In genomic region chr17:58046230-58047094, GRCh38 we compare ENCODE assay signal across 18 cellular contexts. TPM values are rescaled to one million over a fixed set of nuclear protein-coding genes. Genes with fewer than 3 reads are reported as not detected.
DNase-seq lines count a peak whose midpoint lies in the region; ATAC-seq and TF ChIP-seq lines count a peak whose summit lies in the region.
"Had no signal": no experiment of that assay in that cellular context is flagged by ENCODE, and none has a peak within 500 bp of the region (broad histone marks: within the 10 kb centered on the region; RNA-seq: fewer than 3 reads in every experiment).

No MANE protein-coding gene starts in this region.

- H3K27me3 ChIP-seq in H7 (ENCODE audit: control insufficient read depth, insufficient read depth, low read length) (no peaks in the 10 kb centered on the region), NT2/D1 (ENCODE audit: insufficient read depth, insufficient read length) (no peaks in the 10 kb centered on the region), heart left ventricle (peaks cover 0 to 11% (median 0%) of the 10 kb centered on the region in 9 donors), neuronal stem cell (ENCODE audit: control insufficient read depth in 3 of 3, insufficient read depth in 3 of 3, low read depth in 1 of 3, low read length in 3 of 3) (peaks cover 0 to 65% (median 0%) of the 10 kb centered on the region in 3 experiments), A673 (replicated peaks; ENCODE audit: insufficient read depth, low read depth, low read length, poor library complexity) (no peaks in the 10 kb centered on the region)
- H3K27me3 ChIP-seq: BLaER1, upper lobe of left lung had no signal

- CTCF ChIA-PET in A673 (lab: Charles Lee) = no interaction called here

- no peak overlapping the region for H3K4ac ChIP-seq in neuronal stem cell (ENCODE audit: low read length)

- H3K9me3 ChIP-seq in NT2/D1 (ENCODE audit: insufficient read depth, low read length) (no peaks in the 10 kb centered on the region), heart left ventricle (no peaks in the 10 kb centered on the region), neuronal stem cell (replicated peaks in 1 of 2; ENCODE audit: control insufficient read depth in 2 of 2, insufficient read depth in 1 of 2, low read depth in 1 of 2, low read length in 2 of 2) (peaks cover 0 to 2% of the 10 kb centered on the region in 2 donors), A673 (ENCODE audit: low read depth, low read length, poor library complexity, severe bottlenecking) (no peaks in the 10 kb centered on the region)
- H3K9me3 ChIP-seq: BLaER1, upper lobe of left lung had no signal

- 34 to 43% (median 37%) methylated on average over 14 to 18 of the region's 18 CpGs for WGBS in heart left ventricle, 4 donors
- WGBS in neuronal stem cell (ENCODE audit: extremely low coverage in 2 of 2, insufficient read length in 2 of 2, insufficient replicate concordance in 1 of 2), 2 donors = no CpG with 5 or more reads among the region's 18 CpGs

- no peak for TF ChIP-seq POLR2A in heart left ventricle (IDR thresholded peaks at IDR 0.05)

- no peak for TF ChIP-seq CTCF in heart left ventricle (IDR thresholded peaks at IDR 0.05)
- TF ChIP-seq CTCF in A673 (conservative IDR thresholded peaks at IDR 0.05; ENCODE audit: low read depth, low read length) = no peak

- no peak overlapping the region for H2BK120ac ChIP-seq in neuronal stem cell (ENCODE audit: low read depth, low read length)

- no peak overlapping the region for H3K23ac ChIP-seq in neuronal stem cell (ENCODE audit: low read depth, low read length, poor library complexity)

- H2AFZ ChIP-seq in neuronal stem cell (ENCODE audit: low read length) = peak overlapping the region; percentile 33

- H2BK12ac ChIP-seq in neuronal stem cell (ENCODE audit: low read length) = peak overlapping the region; percentile 91

- H3K4me1 ChIP-seq in NT2/D1 (ENCODE audit: insufficient read depth, insufficient read length) = no peaks in the 10 kb centered on the region
- peaks cover 0 to 6% (median 1%) of the 10 kb centered on the region in 12 donors for H3K4me1 ChIP-seq in heart left ventricle
- H3K4me1 ChIP-seq in neuronal stem cell (ENCODE audit: control insufficient read depth in 2 of 2, insufficient read depth in 1 of 2, low read depth in 1 of 2, low read length in 2 of 2) = peaks cover 0 to 10% of the 10 kb centered on the region in 2 donors
- peaks cover 8% of the 10 kb centered on the region for H3K4me1 ChIP-seq in A673 (ENCODE audit: insufficient read depth, low read length, poor library complexity, severe bottlenecking)
- H3K4me1 ChIP-seq: BLaER1, upper lobe of left lung had no signal

- H3K4me2 ChIP-seq in neuronal stem cell (ENCODE audit: insufficient read depth, low read length, poor library complexity, severe bottlenecking) = no peak overlapping the region
- H3K4me2 ChIP-seq: BLaER1 had no signal

- H3K9ac ChIP-seq in NT2/D1 (ENCODE audit: insufficient read length, low read depth) = peak overlapping the region; percentile 23
- peak overlapping the region; percentile 55 for H3K9ac ChIP-seq in neuronal stem cell (ENCODE audit: low read depth, low read length, poor library complexity)
- H3K9ac ChIP-seq: BLaER1 had no signal

- H3K79me1 ChIP-seq in neuronal stem cell (ENCODE audit: low read depth, low read length) = no peaks in the 10 kb centered on the region

- peak overlapping the region in 7 of 12 donors; percentile 23 to 63 (median 40) for H3K27ac ChIP-seq in heart left ventricle
- H3K27ac ChIP-seq in neuronal stem cell (replicated peaks; ENCODE audit: low read length) = no peak overlapping the region
- no peak overlapping the region for H3K27ac ChIP-seq in A673 (ENCODE audit: low read depth, low read length, poor library complexity, severe bottlenecking)
- H3K27ac ChIP-seq: BLaER1, SK-N-MC, upper lobe of left lung had no signal

- H2BK15ac ChIP-seq in neuronal stem cell (ENCODE audit: low read length) = no peak overlapping the region

- DNase-seq in H7 (peak; percentile 73), NT2/D1 (ENCODE audit: low read depth, low spot score) (no peak), heart left ventricle (peak in 3 of 5 donors; percentile 42 to 51 (median 49)), neuronal stem cell (ENCODE audit: low spot score) (no peak), A673 (ENCODE audit: low spot score) (no peak), NCI-H2029 (lab: John Stamatoyannopoulos, UW) (no peak), NCI-H2107 treated with DMSO at 0.1 percent for 48 hours (lab: John Stamatoyannopoulos, UW; ENCODE audit: unreplicated experiment) (no peak)
- DNase-seq in activated CD4-positive, CD25-positive, alpha-beta regulatory T cell (lab: John Stamatoyannopoulos, UW) = no peak
- DNase-seq: activated CD4-positive, alpha-beta T cell treated with anti-CD3 and anti-CD28 coated beads for 4 hours; activated CD8-positive, alpha-beta memory T cell treated with anti-CD3 and anti-CD28 coated beads, Interleukin-2, amount 50 U/mL, for 4 hours; activated naive CD4-positive, alpha-beta T cell; NCI-H345; stimulated activated CD4-positive, alpha-beta T cell treated with anti-CD3 and anti-CD28 coated beads, Interleukin-12 subunit alpha, Interleukin-12 subunit beta, amount 100 ng/mL, for 4 hours; stimulated activated naive B cell treated with anti-CD40 and anti-IgM and Interleukin-4, amounts not matched to agents 10 μg/mL and 1 μg/mL and 100 μg/mL, for 72 hours; T-helper 9 cell had no signal

- no peak overlapping the region for H4K8ac ChIP-seq in neuronal stem cell (ENCODE audit: low read depth, low read length)

- H3K4me3 ChIP-seq in H7 (ENCODE audit: insufficient read depth, low read depth, low read length) (no peak overlapping the region), NT2/D1 (ENCODE audit: insufficient read length, low read depth) (no peak overlapping the region), heart left ventricle (no peak overlapping the region), neuronal stem cell (ENCODE audit: low read length in 2 of 2) (no peak overlapping the region), A673 (ENCODE audit: low read depth, low read length, poor library complexity, severe bottlenecking) (no peak overlapping the region)
- H3K4me3 ChIP-seq: BLaER1, SK-N-MC, upper lobe of left lung had no signal

- no peak overlapping the region for H3K14ac ChIP-seq in neuronal stem cell (ENCODE audit: low read length)

- H3K18ac ChIP-seq in neuronal stem cell (ENCODE audit: low read length) = peak overlapping the region; percentile 76

- intact Hi-C loops in heart left ventricle (cut with DNase I) = no loop called here
- intact Hi-C loops in A673 (cut with micrococcal nuclease; ENCODE audit: unreplicated experiment) = no loop called here

- no peak overlapping the region for H4K91ac ChIP-seq in neuronal stem cell (ENCODE audit: low read depth, low read length, poor library complexity)

- peak; percentile 55 to 91 (median 82) for ATAC-seq in heart left ventricle
- ATAC-seq: stimulated activated naive B cell treated with anti-CD40 and anti-IgM and Interleukin-4, amounts not matched to agents 10 μg/mL and 1 μg/mL and 100 μg/mL, for 72 hours had no signal

- no peak overlapping the region for H2AK5ac ChIP-seq in neuronal stem cell (ENCODE audit: low read depth, low read length)

- BruUV-seq in A673 (replicated peaks; lab: Mats Ljungman, UMichigan) = no TSS peak

- no peaks in the 10 kb centered on the region for H3K36me3 ChIP-seq in H7 (replicated peaks; ENCODE audit: control insufficient read depth, insufficient read depth, low read length)
- H3K36me3 ChIP-seq in NT2/D1 (ENCODE audit: insufficient read depth, insufficient read length, low read length) = no peaks in the 10 kb centered on the region
- no peaks in the 10 kb centered on the region for H3K36me3 ChIP-seq in heart left ventricle
- no peaks in the 10 kb centered on the region for H3K36me3 ChIP-seq in neuronal stem cell (replicated peaks in 1 of 2; ENCODE audit: control insufficient read depth in 2 of 2, insufficient read depth in 2 of 2, low read length in 2 of 2)
- no peaks in the 10 kb centered on the region for H3K36me3 ChIP-seq in A673 (ENCODE audit: insufficient read depth, low read length, poor library complexity, severe bottlenecking)
- H3K36me3 ChIP-seq: BLaER1, upper lobe of left lung had no signal

- POLR2A ChIA-PET in A673 (lab: Charles Lee; ENCODE audit: low non-redundant PET) = interaction anchor here (0.6 kb wide), 1 partner anchor 63 kb away, joined by 3 read pairs; no protein-coding TSS in a partner anchor

- no peak overlapping the region for H2BK5ac ChIP-seq in neuronal stem cell (ENCODE audit: low read length)

RNA-seq across cellular contexts. Expression of gene DYNLL2, which starts 36.8 kb away (rescaled TPM):
- total RNA-seq in H7 (2014; rRNA removed; shearing (Covaris generic)) = 10.2 and 10.5 TPM in 2 replicates
- total RNA-seq in heart left ventricle = 100 to 1,000 TPM in 1 of 9 donors, 10 to 100 TPM in 8; 41.4 to 102 (median 74.0) TPM
- 10 to 100 TPM; 70.8 to 89.4 TPM for polyA plus RNA-seq in heart left ventricle
- polyA plus RNA-seq in neuronal stem cell (2013, experiment 1 of 2) = 57.2 TPM
- polyA plus RNA-seq in neuronal stem cell (2013, experiment 2 of 2) = 56.7 TPM
- total RNA-seq in A673 (2021) = 29.1 and 29.8 TPM in 2 replicates

RNA-seq across cellular contexts. Expression of gene SRSF1, which starts 39.4 kb away (rescaled TPM):
- total RNA-seq in H7 (2014; rRNA removed; shearing (Covaris generic)) = 326 and 341 TPM in 2 replicates
- 100 to 1,000 TPM in 4 of 9 donors, 10 to 100 TPM in 5; 80.8 to 114 (median 99.7) TPM for total RNA-seq in heart left ventricle
- 100 to 1,000 TPM in 1 of 2 donors, 10 to 100 TPM in 1; 48.2 to 129 TPM for polyA plus RNA-seq in heart left ventricle
- 212 TPM for polyA plus RNA-seq in neuronal stem cell (2013, experiment 1 of 2)
- 227 TPM for polyA plus RNA-seq in neuronal stem cell (2013, experiment 2 of 2)
- 491 and 512 TPM in 2 replicates for total RNA-seq in A673 (2021)

RNA-seq across cellular contexts. Expression of gene VEZF1, which starts 58.4 kb away (rescaled TPM):
- total RNA-seq in H7 (2014; rRNA removed; shearing (Covaris generic)) = 48.2 and 66.1 TPM in 2 replicates
- total RNA-seq in heart left ventricle = 10 to 100 TPM; 58.9 to 85.6 (median 62.6) TPM
- polyA plus RNA-seq in heart left ventricle = 10 to 100 TPM; 18.2 to 46.4 TPM
- 83.0 TPM for polyA plus RNA-seq in neuronal stem cell (2013, experiment 1 of 2)
- polyA plus RNA-seq in neuronal stem cell (2013, experiment 2 of 2) = 85.4 TPM
- total RNA-seq in A673 (2021) = 75.7 and 77.7 TPM in 2 replicates

Comparison
In these comparisons a context has a peak if more than half of its experiments do, and no peak if none do; other contexts are left out.
1. DNase-seq: peak in H7 (single experiment) and heart left ventricle (3 of 5); none in NT2/D1 (single experiment), neuronal stem cell (single experiment), A673 (single experiment), NCI-H2029 (single experiment), activated CD4-positive, CD25-positive, alpha-beta regulatory T cell (0 of 4) and NCI-H2107 treated with DMSO at 0.1 percent for 48 hours (single experiment).
2. H3K27ac ChIP-seq: peak in heart left ventricle (7 of 12); none in neuronal stem cell (single experiment) and A673 (single experiment).